ENCODE assay signal across 10 cellular contexts in the genomic region with DNA sequence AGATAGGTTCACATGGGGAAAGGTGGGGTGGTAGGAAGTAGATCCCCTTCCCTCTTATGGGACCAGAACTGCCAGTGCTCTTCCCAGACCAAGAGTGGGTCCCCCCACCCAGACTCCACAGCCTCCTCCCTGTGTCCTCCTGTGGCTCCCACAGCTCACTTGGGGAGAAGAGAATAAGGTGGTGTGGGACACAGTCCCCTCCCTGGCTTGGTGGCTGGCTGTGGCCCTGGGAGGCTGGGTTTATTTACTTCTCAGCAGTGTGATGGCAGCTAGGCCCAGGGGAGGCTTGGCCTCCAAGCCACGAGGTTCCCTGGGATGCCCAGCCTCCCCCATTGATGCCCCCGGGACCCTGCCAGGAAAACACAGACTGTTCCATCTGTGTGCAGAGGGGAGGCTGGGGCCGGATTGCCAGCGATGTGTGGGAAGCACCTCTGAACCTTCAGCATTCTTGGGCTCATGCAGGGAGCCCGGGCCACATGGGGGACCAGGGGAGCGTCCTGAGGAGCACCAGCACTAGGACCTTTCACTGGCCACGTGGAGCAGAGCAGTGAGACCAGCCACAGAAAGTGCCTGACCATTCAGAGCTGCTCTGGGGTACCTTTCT.
DNase-seq lines count a peak whose midpoint lies in the region; ATAC-seq and TF ChIP-seq lines count a peak whose summit lies in the region.
"Had no signal": no experiment of that assay in that cellular context is flagged by ENCODE, and none has a peak within 500 bp of the region (broad histone marks: within the 10 kb centered on the region; RNA-seq: fewer than 3 reads in every experiment).

No MANE protein-coding gene starts in this region.

- ATAC-seq in effector memory CD8-positive, alpha-beta T cell (replicated peaks) = no peak
- ATAC-seq in HG02870 (IDR thresholded peaks at IDR 0.05; ENCODE audit: unreplicated experiment) = no peak

- no peaks in the 10 kb centered on the region for H3K27me3 Mint-ChIP-seq in effector memory CD8-positive, alpha-beta T cell

- no peak for TF ChIP-seq CTCF in RWPE1 (conservative IDR thresholded peaks at IDR 0.05; ENCODE audit: low read depth)
- TF ChIP-seq CTCF in GM10248 (IDR thresholded peaks at IDR 0.05; ENCODE audit: control extremely low read depth, extremely low read depth, low read depth, missing control alignments) = no peak

- H3K4me1 Mint-ChIP-seq in effector memory CD8-positive, alpha-beta T cell (ENCODE audit: low read depth in 2 of 2) = peaks cover 29 to 42% of the 10 kb centered on the region in 2 donors

- no peaks in the 10 kb centered on the region for H3K9me3 Mint-ChIP-seq in effector memory CD8-positive, alpha-beta T cell

- H3K27ac ChIP-seq in RWPE1 = peak overlapping the region; percentile 89
- H3K27ac ChIP-seq: 22Rv1 had no signal

- POLR2A ChIA-PET in RWPE1 (lab: Yijun Ruan, JAX; ENCODE audit: low non-redundant PET) = no interaction called here
- POLR2A ChIA-PET in GM10248 (lab: Yijun Ruan, JAX) = no interaction called here

- peak overlapping the region; percentile 86 to 87 for H3K4me3 Mint-ChIP-seq in effector memory CD8-positive, alpha-beta T cell

- H3K36me3 Mint-ChIP-seq in effector memory CD8-positive, alpha-beta T cell (ENCODE audit: insufficient read depth) = peaks cover 14% of the 10 kb centered on the region

- H3K27ac Mint-ChIP-seq in effector memory CD8-positive, alpha-beta T cell = peak overlapping the region; percentile 87 to 90

- CTCF ChIA-PET in RWPE1 (lab: Yijun Ruan, JAX) (interaction anchor here (1.5 kb wide), 1 partner anchor 19 kb away, joined by 4 read pairs; no protein-coding TSS in a partner anchor), GM10248 (lab: Yijun Ruan, JAX) (interaction anchor here (0.8 to 42.8 kb wide), 4 partner anchors 8 to 365 kb away, joined by 3 to 963 read pairs (median 490); partner anchors contain the start of gene IMPDH1)

- DNase-seq in DMS 273 (lab: John Stamatoyannopoulos, UW; ENCODE audit: unreplicated experiment) = peak; percentile 67
- no peak for DNase-seq in DMS 273 treated with DMSO at 0.1 percent for 48 hours (lab: John Stamatoyannopoulos, UW)
- no peak for DNase-seq in RWPE1 (ENCODE audit: low spot score)
- no peak for DNase-seq in effector memory CD8-positive, alpha-beta T cell
- DNase-seq in retina = peak; percentile 27
- DNase-seq in NCI-H146 (lab: John Stamatoyannopoulos, UW) = no peak
- DNase-seq in GM10248 (ENCODE audit: extremely low spot score) = no peak
- DNase-seq: SW 1271 had no signal

Comparison
In these comparisons a context has a peak if more than half of its experiments do, and no peak if none do; other contexts are left out.
1. DNase-seq: peak in DMS 273 (single experiment) and retina (single experiment); none in DMS 273 treated with DMSO at 0.1 percent for 48 hours (single experiment), RWPE1 (single experiment), effector memory CD8-positive, alpha-beta T cell (0 of 3), NCI-H146 (single experiment) and GM10248 (single experiment).